In genomic region chr12:98955284-98955683, GRCh38 we compare ENCODE assay signal across 8 cellular contexts.
A peak's percentile ranks its signal among the peaks of the same experiment; 100 is the strongest.
DNase-seq lines count a peak whose midpoint lies in the region; TF ChIP-seq lines count a peak whose summit lies in the region.

No MANE protein-coding gene starts in this region.

- TF ChIP-seq EP300 in suprapubic skin (IDR thresholded peaks at IDR 0.05): no peak

- no peak overlapping the region for H3K4me3 ChIP-seq in H7 (ENCODE audit: insufficient read depth, low read depth, low read length)
- no peak overlapping the region for H3K4me3 ChIP-seq in epithelial cell of proximal tubule (ENCODE audit: low read depth, low read length)
- H3K4me3 ChIP-seq in suprapubic skin: no peak overlapping the region

- H3K4me1 ChIP-seq in suprapubic skin: no peaks in the 10 kb centered on the region

- peak; percentile 58 for TF ChIP-seq CTCF in epithelial cell of proximal tubule (conservative IDR thresholded peaks at IDR 0.05; ENCODE audit: low read depth, low read length)
- no peak for TF ChIP-seq CTCF in suprapubic skin (IDR thresholded peaks at IDR 0.05)

- TF ChIP-seq POLR2A in suprapubic skin (IDR thresholded peaks at IDR 0.05): no peak

- no peak overlapping the region for H3K27ac ChIP-seq in suprapubic skin

- H3K36me3 ChIP-seq in H7 (replicated peaks; ENCODE audit: control insufficient read depth, insufficient read depth, low read length) (no peaks in the 10 kb centered on the region), suprapubic skin (no peaks in the 10 kb centered on the region)

- H3K9me3 ChIP-seq in suprapubic skin: no peaks in the 10 kb centered on the region

- 60% methylated on average over 4 of the region's 4 CpGs for WGBS in suprapubic skin

- H3K27me3 ChIP-seq in H7 (ENCODE audit: control insufficient read depth, insufficient read depth, low read length) (no peaks in the 10 kb centered on the region), suprapubic skin (no peaks in the 10 kb centered on the region)

- DNase-seq in NCI-H2107 treated with DMSO at 0.1 percent for 48 hours (lab: John Stamatoyannopoulos, UW; ENCODE audit: unreplicated experiment): peak; percentile 14
- DNase-seq in NCI-H2107 (lab: John Stamatoyannopoulos, UW): no peak
- DNase-seq in H7: peak; percentile 28
- DNase-seq in NCI-H1694 treated with DMSO at 0.1 percent for 48 hours (lab: John Stamatoyannopoulos, UW): peak; percentile 22
- no peak for DNase-seq in epithelial cell of proximal tubule (ENCODE audit: low read depth)
- no peak for DNase-seq in stimulated activated CD4-positive, alpha-beta T cell treated with anti-CD3 and anti-CD28 coated beads, Interleukin-4, amount 100 ng/mL, for 24 hours
- no peak for DNase-seq in suprapubic skin (ENCODE audit: low spot score in 2 of 2)
- no peak for DNase-seq in activated gamma-delta T cell (lab: John Stamatoyannopoulos, UW)

Comparison
In these comparisons a context has a peak if more than half of its experiments do, and no peak if none do; other contexts are left out.
1. DNase-seq: peak in NCI-H2107 treated with DMSO at 0.1 percent for 48 hours (single experiment), H7 (single experiment) and NCI-H1694 treated with DMSO at 0.1 percent for 48 hours (single experiment); none in NCI-H2107 (single experiment), epithelial cell of proximal tubule (single experiment), stimulated activated CD4-positive, alpha-beta T cell treated with anti-CD3 and anti-CD28 coated beads, Interleukin-4, amount 100 ng/mL, for 24 hours (single experiment), suprapubic skin (0 of 2) and activated gamma-delta T cell (single experiment).